In the genomic region with DNA sequence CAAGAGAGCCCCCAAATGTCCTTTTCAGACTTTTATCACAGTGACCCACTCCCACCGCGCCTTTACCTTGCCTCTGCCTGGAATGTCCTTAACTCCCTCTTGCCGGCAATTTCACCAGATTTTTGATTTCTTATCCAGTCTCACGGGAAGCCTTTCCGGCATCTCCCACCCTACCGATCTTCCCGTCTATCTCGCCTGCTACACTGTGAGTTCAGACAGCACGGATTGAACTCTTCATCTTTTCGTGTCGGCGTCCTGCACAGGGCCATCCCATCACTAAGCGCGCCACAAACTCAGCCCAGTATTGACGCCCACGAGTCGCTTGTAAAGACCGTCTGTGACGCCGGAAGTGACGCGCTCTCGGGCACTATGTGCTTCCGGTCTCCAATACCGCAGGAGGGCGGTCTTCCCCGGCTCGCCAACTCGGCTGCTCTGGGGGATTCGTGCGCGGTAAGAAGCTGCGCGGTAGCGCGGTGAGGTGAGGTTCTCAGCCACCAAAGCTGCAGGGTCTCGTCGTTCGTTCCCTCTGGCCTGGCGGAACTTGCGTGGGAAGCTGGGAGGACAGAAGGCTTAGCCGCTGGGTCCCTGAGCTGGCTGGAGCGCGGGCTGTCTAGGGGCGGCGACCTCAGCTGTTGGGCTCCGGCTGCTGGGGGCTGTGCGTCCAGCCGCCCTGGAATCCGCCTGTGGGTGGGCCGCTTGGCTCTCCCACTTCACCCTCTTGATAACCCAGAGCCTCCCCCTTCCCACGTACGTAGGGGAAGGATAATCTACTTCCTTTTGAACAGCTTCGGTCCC, we compare ENCODE assay signal across 8 cellular contexts. TPM values are rescaled to one million over a fixed set of nuclear protein-coding genes. Genes with fewer than 3 reads are reported as not detected.
A peak's percentile ranks its signal among the peaks of the same experiment; 100 is the strongest.
DNase-seq lines count a peak whose midpoint lies in the region; ATAC-seq and TF ChIP-seq lines count a peak whose summit lies in the region.

ZCCHC9 (plus strand) TSS at position 367 of the 795 bp plus-strand sequence. CDS start 3,171 bp downstream, outside the sequence.

- no peak for TF ChIP-seq EP300 in suprapubic skin (IDR thresholded peaks at IDR 0.05)

- no peaks in the 10 kb centered on the region for H3K27me3 Mint-ChIP-seq in activated naive CD4-positive, alpha-beta T cell treated with anti-CD3 and anti-CD28 coated beads, Interleukin-2, amount 50 U/mL, for 24 hours

- peak within 1 kb of the TSS; percentile 78 for H3K4me3 ChIP-seq in NB4 (ENCODE audit: low read depth, low read length)
- peak within 1 kb of the TSS; percentile 83 for H3K4me3 ChIP-seq in suprapubic skin

- H3K27ac Mint-ChIP-seq in activated naive CD4-positive, alpha-beta T cell treated with anti-CD3 and anti-CD28 coated beads, Interleukin-2, amount 50 U/mL, for 24 hours: peak within 1 kb of the TSS; percentile 94

- under 1% methylated on average over 37 of the region's 54 CpGs for whole genome bisulfite sequencing in suprapubic skin

- H3K27me3 ChIP-seq in suprapubic skin: no peaks in the 10 kb centered on the region

- peak within 1 kb of the TSS; percentile 90 for H3K27ac ChIP-seq in suprapubic skin

- peak; percentile 85 for DNase-seq in GM10266 (ENCODE audit: extremely low spot score)
- DNase-seq in NB4 (ENCODE audit: low read depth): peak; percentile 96
- DNase-seq in globus pallidus (ENCODE audit: low spot score): peak; percentile 93
- DNase-seq in nucleus accumbens (lab: John Stamatoyannopoulos, UW): peak; percentile 13 to 95 (median 85)
- DNase-seq in suprapubic skin (ENCODE audit: low spot score in 2 of 2): peak; percentile 95 to 96

- H3K9me3 Mint-ChIP-seq in activated naive CD4-positive, alpha-beta T cell treated with anti-CD3 and anti-CD28 coated beads, Interleukin-2, amount 50 U/mL, for 24 hours: no peaks in the 10 kb centered on the region

- H3K36me3 Mint-ChIP-seq in activated naive CD4-positive, alpha-beta T cell treated with anti-CD3 and anti-CD28 coated beads, Interleukin-2, amount 50 U/mL, for 24 hours: peaks cover 6% of the 10 kb centered on the region

- no peaks in the 10 kb centered on the region for H3K9me3 ChIP-seq in suprapubic skin

- ATAC-seq in HG02571 (IDR thresholded peaks at IDR 0.05; ENCODE audit: unreplicated experiment) (peak; percentile 98), SK-N-SH treated with all-trans-retinoic acid at 6 μM for 48 hours (peak; percentile 93)

- TF ChIP-seq CTCF in GM10266 (IDR thresholded peaks at IDR 0.05; ENCODE audit: control insufficient read depth, insufficient read depth, low read depth, missing control alignments) (peak; percentile 32), NB4 (IDR thresholded peaks at IDR 0.05; ENCODE audit: low read depth, low read length) (no peak), suprapubic skin (IDR thresholded peaks at IDR 0.05) (peak in 1 of 2 donors; percentile 31)

- TF ChIP-seq POLR2A in NB4 (IDR thresholded peaks at IDR 0.05; ENCODE audit: extremely low read depth, insufficient read length): peak; percentile 87
- TF ChIP-seq POLR2A in suprapubic skin (IDR thresholded peaks at IDR 0.05): peak in 1 of 2 donors; percentile 72

- peaks cover 67% of the 10 kb centered on the region for H3K4me1 Mint-ChIP-seq in activated naive CD4-positive, alpha-beta T cell treated with anti-CD3 and anti-CD28 coated beads, Interleukin-2, amount 50 U/mL, for 24 hours

- H3K36me3 ChIP-seq in suprapubic skin: peaks cover 5% of the 10 kb centered on the region

- peak within 1 kb of the TSS; percentile 93 for H3K4me3 Mint-ChIP-seq in activated naive CD4-positive, alpha-beta T cell treated with anti-CD3 and anti-CD28 coated beads, Interleukin-2, amount 50 U/mL, for 24 hours

- peaks cover 34% of the 10 kb centered on the region for H3K4me1 ChIP-seq in suprapubic skin

TF ChIP-seq in SK-N-SH treated with all-trans-retinoic acid at 6 μM for 48 hours, 23 proteins besides CTCF, POLR2A, EP300 and RAD21:
- TF ChIP-seq TCF4 (CRISPR knock-in tag; IDR thresholded peaks at IDR 0.05; ENCODE audit: borderline replicate concordance) (no peak), ARNTL (CRISPR knock-in tag; IDR thresholded peaks at IDR 0.05; ENCODE audit: borderline replicate concordance, low read depth) (no peak), BACH2 (CRISPR knock-in tag; IDR thresholded peaks at IDR 0.05; ENCODE audit: borderline replicate concordance) (no peak), RARB (CRISPR knock-in tag; IDR thresholded peaks at IDR 0.05) (no peak), TOX (CRISPR knock-in tag; IDR thresholded peaks at IDR 0.05; ENCODE audit: borderline replicate concordance) (no peak), OSR1 (CRISPR knock-in tag; IDR thresholded peaks at IDR 0.05) (no peak), CSRNP3 (CRISPR knock-in tag; IDR thresholded peaks at IDR 0.05) (no peak), PPARA (CRISPR knock-in tag; IDR thresholded peaks at IDR 0.05; ENCODE audit: borderline replicate concordance) (no peak)
- TF ChIP-seq, protein P1, sequence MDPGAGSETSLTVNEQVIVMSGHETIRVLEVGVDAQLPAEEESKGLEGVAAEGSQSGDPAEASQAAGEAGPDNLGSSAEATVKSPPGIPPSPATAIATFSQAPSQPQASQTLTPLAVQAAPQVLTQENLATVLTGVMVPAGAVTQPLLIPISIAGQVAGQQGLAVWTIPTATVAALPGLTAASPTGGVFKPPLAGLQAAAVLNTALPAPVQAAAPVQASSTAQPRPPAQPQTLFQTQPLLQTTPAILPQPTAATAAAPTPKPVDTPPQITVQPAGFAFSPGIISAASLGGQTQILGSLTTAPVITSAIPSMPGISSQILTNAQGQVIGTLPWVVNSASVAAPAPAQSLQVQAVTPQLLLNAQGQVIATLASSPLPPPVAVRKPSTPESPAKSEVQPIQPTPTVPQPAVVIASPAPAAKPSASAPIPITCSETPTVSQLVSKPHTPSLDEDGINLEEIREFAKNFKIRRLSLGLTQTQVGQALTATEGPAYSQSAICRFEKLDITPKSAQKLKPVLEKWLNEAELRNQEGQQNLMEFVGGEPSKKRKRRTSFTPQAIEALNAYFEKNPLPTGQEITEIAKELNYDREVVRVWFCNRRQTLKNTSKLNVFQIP (CRISPR knock-in tag; IDR thresholded peaks at IDR 0.05; ENCODE audit: borderline replicate concordance, low read depth): no peak

RNA-seq across cellular contexts. Expression of gene ZCCHC9, which starts in this region (rescaled TPM):
- 10 to 100 TPM; 14.0 to 22.8 (median 19.9) TPM for total RNA-seq in suprapubic skin

Comparison
In these comparisons a context has a peak if more than half of its experiments do, and no peak if none do; other contexts are left out.
1. Peak in every context shown above with its lines: DNase-seq, ATAC-seq, H3K4me3 ChIP-seq and H3K27ac ChIP-seq.